1 cellular context compared by ENCODE assay signal in genomic region chr3:51709004-51709420, GRCh38.
TF ChIP-seq lines count a peak whose summit lies in the region.

No MANE protein-coding gene starts in this region.

TF ChIP-seq in HepG2, 621 proteins besides CTCF, POLR2A, EP300 and RAD21:
- TF ChIP-seq ZNF512B (CRISPR knock-in tag; IDR thresholded peaks at IDR 0.05; ENCODE audit: borderline replicate concordance) (no peak), MAZ (IDR thresholded peaks at IDR 0.05; ENCODE audit: borderline replicate concordance, low read depth, low read length) (no peak), MAZ (CRISPR knock-in tag; IDR thresholded peaks at IDR 0.05; ENCODE audit: low read depth) (no peak), KLF15 (CRISPR knock-in tag; IDR thresholded peaks at IDR 0.05; ENCODE audit: borderline replicate concordance) (no peak), PTBP1 (IDR thresholded peaks at IDR 0.05; ENCODE audit: low read depth, low read length, poor library complexity, severe bottlenecking) (no peak), HOXA9 (CRISPR knock-in tag; IDR thresholded peaks at IDR 0.05; ENCODE audit: borderline replicate concordance) (no peak), CREB1 (IDR thresholded peaks at IDR 0.05) (no peak), CREB1 (CRISPR knock-in tag; IDR thresholded peaks at IDR 0.05) (no peak), ZNF713 (CRISPR knock-in tag; IDR thresholded peaks at IDR 0.05) (no peak), TIGD3 (CRISPR knock-in tag; IDR thresholded peaks at IDR 0.05; ENCODE audit: borderline replicate concordance) (no peak), POLR2AphosphoS5 (IDR thresholded peaks at IDR 0.05; ENCODE audit: low read depth, low read length) (no peak)
